ENCODE assay signal across 1 cellular context in genomic region chr19:35088514-35088913, GRCh38.
TF ChIP-seq lines count a peak whose summit lies in the region.

No MANE protein-coding gene starts in this region.

TF ChIP-seq in HEK293, 187 proteins besides CTCF, POLR2A, EP300 and RAD21 (continued from another document):
- TF ChIP-seq ZNF391 (tag by site-specific recombination; IDR thresholded peaks at IDR 0.05; ENCODE audit: borderline replicate concordance, low read depth), result no peak
- no peak for TF ChIP-seq ZNF10 (tag by site-specific recombination; IDR thresholded peaks at IDR 0.05)
- TF ChIP-seq, protein P1, sequence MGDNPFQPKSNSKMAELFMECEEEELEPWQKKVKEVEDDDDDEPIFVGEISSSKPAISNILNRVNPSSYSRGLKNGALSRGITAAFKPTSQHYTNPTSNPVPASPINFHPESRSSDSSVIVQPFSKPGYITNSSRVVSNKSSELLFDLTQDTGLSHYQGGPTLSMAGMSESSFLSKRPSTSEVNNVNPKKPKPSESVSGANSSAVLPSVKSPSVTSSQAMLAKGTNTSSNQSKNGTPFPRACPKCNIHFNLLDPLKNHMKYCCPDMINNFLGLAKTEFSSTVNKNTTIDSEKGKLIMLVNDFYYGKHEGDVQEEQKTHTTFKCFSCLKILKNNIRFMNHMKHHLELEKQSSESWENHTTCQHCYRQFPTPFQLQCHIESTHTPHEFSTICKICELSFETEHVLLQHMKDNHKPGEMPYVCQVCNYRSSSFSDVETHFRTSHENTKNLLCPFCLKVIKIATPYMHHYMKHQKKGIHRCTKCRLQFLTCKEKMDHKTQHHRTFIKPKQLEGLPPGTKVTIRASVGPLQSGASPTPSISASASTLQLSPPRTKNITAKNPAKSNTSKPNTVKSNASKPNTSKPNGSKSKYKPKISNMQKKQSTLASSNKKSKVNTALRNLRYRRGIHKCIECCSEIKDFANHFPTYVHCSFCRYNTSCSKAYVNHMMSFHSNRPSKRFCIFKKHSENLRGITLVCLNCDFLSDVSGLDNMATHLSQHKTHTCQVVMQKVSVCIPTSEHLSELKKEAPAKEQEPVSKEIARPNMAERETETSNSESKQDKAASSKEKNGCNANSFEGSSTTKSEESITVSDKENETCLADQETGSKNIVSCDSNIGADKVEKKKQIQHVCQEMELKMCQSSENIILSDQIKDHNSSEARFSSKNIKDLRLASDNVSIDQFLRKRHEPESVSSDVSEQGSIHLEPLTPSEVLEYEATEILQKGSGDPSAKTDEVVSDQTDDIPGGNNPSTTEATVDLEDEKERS (tag by site-specific recombination; IDR thresholded peaks at IDR 0.05), result 0 out of 2 replicates have a peak, but pooled peaks have one; percentile 46
- no peak for TF ChIP-seq ZNF19 (tag by site-specific recombination; IDR thresholded peaks at IDR 0.05; ENCODE audit: low read depth)
- no peak for TF ChIP-seq EGR2 (tag by site-specific recombination; IDR thresholded peaks at IDR 0.05; ENCODE audit: low read depth)
- TF ChIP-seq KLF7 (tag by site-specific recombination; IDR thresholded peaks at IDR 0.05; ENCODE audit: borderline replicate concordance), result no peak
- TF ChIP-seq ZSCAN18 (tag by site-specific recombination; IDR thresholded peaks at IDR 0.05), result no peak
- no peak for TF ChIP-seq SP7 (tag by site-specific recombination; IDR thresholded peaks at IDR 0.05)
- TF ChIP-seq ZXDB (tag by site-specific recombination; IDR thresholded peaks at IDR 0.05), result no peak
- no peak for TF ChIP-seq ZNF624 (tag by site-specific recombination; IDR thresholded peaks at IDR 0.05)
- TF ChIP-seq ZNF221 (tag by site-specific recombination; IDR thresholded peaks at IDR 0.05; ENCODE audit: borderline replicate concordance), result no peak
- peak; percentile 59; the same call in 1 of the 2 replicates for TF ChIP-seq ZIC2 (tag by site-specific recombination; IDR thresholded peaks at IDR 0.05)
- no peak for TF ChIP-seq AEBP2 (tag by site-specific recombination; IDR thresholded peaks at IDR 0.05; ENCODE audit: borderline replicate concordance)
- no peak for TF ChIP-seq ZNF155 (tag by site-specific recombination; IDR thresholded peaks at IDR 0.05)
- no peak for TF ChIP-seq ZNF146 (tag by site-specific recombination; IDR thresholded peaks at IDR 0.05)
- no peak for TF ChIP-seq RBAK (tag by site-specific recombination; IDR thresholded peaks at IDR 0.05)
- no peak for TF ChIP-seq ZNF660 (tag by site-specific recombination; IDR thresholded peaks at IDR 0.05)
- TF ChIP-seq ZNF707 (tag by site-specific recombination; IDR thresholded peaks at IDR 0.05), result no peak
- TF ChIP-seq ZBTB21 (tag by site-specific recombination; IDR thresholded peaks at IDR 0.05), result 0 out of 2 replicates have a peak, but pooled peaks have one; percentile 10
- TF ChIP-seq ZNF311 (tag by site-specific recombination; IDR thresholded peaks at IDR 0.05; ENCODE audit: borderline replicate concordance), result no peak
- TF ChIP-seq ZNF341 (tag by site-specific recombination; IDR thresholded peaks at IDR 0.05; ENCODE audit: low read depth), result no peak
- TF ChIP-seq ZNF280C (tag by site-specific recombination; IDR thresholded peaks at IDR 0.05), result no peak
- TF ChIP-seq ZNF404 (tag by site-specific recombination; IDR thresholded peaks at IDR 0.05), result no peak
- no peak for TF ChIP-seq ZNF174 (tag by site-specific recombination; IDR thresholded peaks at IDR 0.05)
- TF ChIP-seq ZNF837 (tag by site-specific recombination; IDR thresholded peaks at IDR 0.05), result no peak
- TF ChIP-seq, protein P2, sequence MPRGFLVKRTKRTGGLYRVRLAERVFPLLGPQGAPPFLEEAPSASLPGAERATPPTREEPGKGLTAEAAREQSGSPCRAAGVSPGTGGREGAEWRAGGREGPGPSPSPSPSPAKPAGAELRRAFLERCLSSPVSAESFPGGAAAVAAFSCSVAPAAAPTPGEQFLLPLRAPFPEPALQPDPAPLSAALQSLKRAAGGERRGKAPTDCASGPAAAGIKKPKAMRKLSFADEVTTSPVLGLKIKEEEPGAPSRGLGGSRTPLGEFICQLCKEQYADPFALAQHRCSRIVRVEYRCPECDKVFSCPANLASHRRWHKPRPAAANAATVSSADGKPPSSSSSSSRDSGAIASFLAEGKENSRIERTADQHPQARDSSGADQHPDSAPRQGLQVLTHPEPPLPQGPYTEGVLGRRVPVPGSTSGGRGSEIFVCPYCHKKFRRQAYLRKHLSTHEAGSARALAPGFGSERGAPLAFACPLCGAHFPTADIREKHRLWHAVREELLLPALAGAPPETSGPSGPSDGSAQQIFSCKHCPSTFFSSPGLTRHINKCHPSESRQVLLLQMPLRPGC (tag by site-specific recombination; IDR thresholded peaks at IDR 0.05), result peak; percentile 90
- TF ChIP-seq ZNF157 (tag by site-specific recombination; IDR thresholded peaks at IDR 0.05), result no peak
- no peak for TF ChIP-seq ZNF560 (tag by site-specific recombination; IDR thresholded peaks at IDR 0.05; ENCODE audit: borderline replicate concordance)
- peak; percentile 48; the same call in 1 of the 2 replicates for TF ChIP-seq GLIS2 (tag by site-specific recombination; IDR thresholded peaks at IDR 0.05)
- TF ChIP-seq ZNF776 (tag by site-specific recombination; IDR thresholded peaks at IDR 0.05; ENCODE audit: borderline replicate concordance), result no peak
- TF ChIP-seq, protein P3, sequence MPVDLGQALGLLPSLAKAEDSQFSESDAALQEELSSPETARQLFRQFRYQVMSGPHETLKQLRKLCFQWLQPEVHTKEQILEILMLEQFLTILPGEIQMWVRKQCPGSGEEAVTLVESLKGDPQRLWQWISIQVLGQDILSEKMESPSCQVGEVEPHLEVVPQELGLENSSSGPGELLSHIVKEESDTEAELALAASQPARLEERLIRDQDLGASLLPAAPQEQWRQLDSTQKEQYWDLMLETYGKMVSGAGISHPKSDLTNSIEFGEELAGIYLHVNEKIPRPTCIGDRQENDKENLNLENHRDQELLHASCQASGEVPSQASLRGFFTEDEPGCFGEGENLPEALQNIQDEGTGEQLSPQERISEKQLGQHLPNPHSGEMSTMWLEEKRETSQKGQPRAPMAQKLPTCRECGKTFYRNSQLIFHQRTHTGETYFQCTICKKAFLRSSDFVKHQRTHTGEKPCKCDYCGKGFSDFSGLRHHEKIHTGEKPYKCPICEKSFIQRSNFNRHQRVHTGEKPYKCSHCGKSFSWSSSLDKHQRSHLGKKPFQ (tag by site-specific recombination; IDR thresholded peaks at IDR 0.05), result no peak
- TF ChIP-seq ZNF768 (tag by site-specific recombination; IDR thresholded peaks at IDR 0.05), result no peak
- TF ChIP-seq ZNF830 (tag by site-specific recombination; IDR thresholded peaks at IDR 0.05; ENCODE audit: low read depth), result no peak
- no peak for TF ChIP-seq ZNF133 (tag by site-specific recombination; IDR thresholded peaks at IDR 0.05)
- TF ChIP-seq ZFP69B (tag by site-specific recombination; IDR thresholded peaks at IDR 0.05), result no peak
- TF ChIP-seq ZNF664 (tag by site-specific recombination; IDR thresholded peaks at IDR 0.05), result no peak
- TF ChIP-seq ZBTB8A (tag by site-specific recombination; IDR thresholded peaks at IDR 0.05), result no peak
- TF ChIP-seq ZNF132 (tag by site-specific recombination; IDR thresholded peaks at IDR 0.05; ENCODE audit: borderline replicate concordance), result no peak
- TF ChIP-seq ZNF600 (tag by site-specific recombination; IDR thresholded peaks at IDR 0.05), result peak; percentile 79
- TF ChIP-seq ZNF223 (tag by site-specific recombination; IDR thresholded peaks at IDR 0.05), result no peak
- TF ChIP-seq SCRT2 (tag by site-specific recombination; IDR thresholded peaks at IDR 0.05), result no peak
- TF ChIP-seq HOXD13 (CRISPR knock-in tag; IDR thresholded peaks at IDR 0.05; ENCODE audit: borderline replicate concordance), result no peak
- TF ChIP-seq, protein P4, sequence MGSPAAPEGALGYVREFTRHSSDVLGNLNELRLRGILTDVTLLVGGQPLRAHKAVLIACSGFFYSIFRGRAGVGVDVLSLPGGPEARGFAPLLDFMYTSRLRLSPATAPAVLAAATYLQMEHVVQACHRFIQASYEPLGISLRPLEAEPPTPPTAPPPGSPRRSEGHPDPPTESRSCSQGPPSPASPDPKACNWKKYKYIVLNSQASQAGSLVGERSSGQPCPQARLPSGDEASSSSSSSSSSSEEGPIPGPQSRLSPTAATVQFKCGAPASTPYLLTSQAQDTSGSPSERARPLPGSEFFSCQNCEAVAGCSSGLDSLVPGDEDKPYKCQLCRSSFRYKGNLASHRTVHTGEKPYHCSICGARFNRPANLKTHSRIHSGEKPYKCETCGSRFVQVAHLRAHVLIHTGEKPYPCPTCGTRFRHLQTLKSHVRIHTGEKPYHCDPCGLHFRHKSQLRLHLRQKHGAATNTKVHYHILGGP (tag by site-specific recombination; IDR thresholded peaks at IDR 0.05), result no peak
- TF ChIP-seq ZNF366 (tag by site-specific recombination; conservative IDR thresholded peaks at IDR 0.05), result no peak
- TF ChIP-seq, protein P5, sequence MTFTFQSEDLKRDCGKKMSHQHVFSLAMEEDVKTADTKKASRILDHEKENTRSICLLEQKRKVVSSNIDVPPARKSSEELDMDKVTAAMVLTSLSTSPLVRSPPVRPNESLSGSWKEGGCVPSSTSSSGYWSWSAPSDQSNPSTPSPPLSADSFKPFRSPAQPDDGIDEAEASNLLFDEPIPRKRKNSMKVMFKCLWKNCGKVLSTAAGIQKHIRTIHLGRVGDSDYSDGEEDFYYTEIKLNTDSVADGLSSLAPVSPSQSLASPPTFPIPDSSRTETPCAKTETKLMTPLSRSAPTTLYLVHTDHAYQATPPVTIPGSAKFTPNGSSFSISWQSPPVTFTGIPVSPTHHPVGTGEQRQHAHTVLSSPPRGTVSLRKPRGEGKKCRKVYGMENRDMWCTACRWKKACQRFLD (tag by site-specific recombination; IDR thresholded peaks at IDR 0.05), result no peak
- TF ChIP-seq ZNF501 (tag by site-specific recombination; IDR thresholded peaks at IDR 0.05), result no peak
- no peak for TF ChIP-seq ZNF548 (tag by site-specific recombination; IDR thresholded peaks at IDR 0.05)
- no peak for TF ChIP-seq ZNF138 (tag by site-specific recombination; IDR thresholded peaks at IDR 0.05; ENCODE audit: borderline replicate concordance)
- TF ChIP-seq GLIS1 (tag by site-specific recombination; IDR thresholded peaks at IDR 0.05), result peak; percentile 33; the same call in 1 of the 2 replicates
- peak; percentile 66 for TF ChIP-seq ZBTB17 (tag by site-specific recombination; IDR thresholded peaks at IDR 0.05)
